Comparison of ENCODE assay signal across 31 cellular contexts in the genomic region with DNA sequence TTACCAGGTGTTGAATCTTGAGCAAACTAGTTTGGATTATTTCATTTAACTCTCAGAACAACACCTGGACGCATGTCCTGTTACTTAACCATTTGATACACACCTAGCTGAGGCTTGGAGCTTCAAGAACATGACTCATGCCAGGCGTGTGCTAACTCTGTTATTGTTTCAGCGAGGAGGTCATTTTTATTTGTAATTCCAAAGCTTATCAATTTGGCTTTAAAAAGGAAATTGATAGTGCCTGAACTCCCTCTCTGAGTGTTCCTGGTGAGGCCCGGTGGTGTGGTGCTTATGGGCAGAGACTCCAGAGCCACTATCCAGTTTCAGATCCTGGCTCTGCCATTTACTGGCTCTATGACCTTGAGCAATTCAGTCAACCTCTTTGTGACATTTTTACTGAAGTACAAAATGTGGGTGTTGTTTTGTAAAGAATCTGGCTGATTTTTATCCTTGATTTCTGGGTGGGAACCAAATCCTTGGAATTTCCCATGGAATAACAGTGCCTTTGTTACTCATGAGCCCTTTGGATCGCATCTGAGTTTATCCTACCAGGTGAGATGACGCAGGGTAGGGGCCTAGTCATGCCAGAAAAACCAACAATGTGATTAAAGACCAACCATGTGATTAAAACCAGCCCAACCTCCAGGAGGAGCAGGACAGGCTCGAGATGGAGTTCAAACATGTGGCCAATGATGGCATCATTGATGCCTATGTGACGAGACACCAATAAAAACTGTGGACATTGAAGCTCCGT.
"Had no signal": no experiment of that assay in that cellular context is flagged by ENCODE, and none has a peak within 500 bp of the region (broad histone marks: within the 10 kb centered on the region; RNA-seq: fewer than 3 reads in every experiment).

No MANE protein-coding gene starts in this region.

- H3K4me3 Mint-ChIP-seq: activated B cell treated with CpG ODN at 0.5 μM for 24 hours; activated CD8-positive, alpha-beta memory T cell treated with anti-CD3 and anti-CD28 coated beads, Interleukin-2, amount 10 ng/mL, durations not matched to agents 7 days and 5 days; activated CD8-positive, alpha-beta T cell treated with anti-CD3 and anti-CD28 coated beads, Interleukin-2, amount 10 ng/mL, durations not matched to agents 7 days and 5 days; activated naive CD4-positive, alpha-beta T cell treated with anti-CD3 and anti-CD28 coated beads, Interleukin-2, amount 50 U/mL, for 24 hours; activated naive CD8-positive, alpha-beta T cell treated with anti-CD3 and anti-CD28 coated beads, Interleukin-2, amount 50 U/mL, for 24 hours; effector memory CD8-positive, alpha-beta T cell; mesothelial cell of epicardium; naive thymus-derived CD8-positive, alpha-beta T cell; neural crest cell; T-helper 17 cell had no signal

- H3K27ac Mint-ChIP-seq: activated B cell treated with CpG ODN at 0.5 μM for 24 hours; activated CD8-positive, alpha-beta memory T cell treated with anti-CD3 and anti-CD28 coated beads, Interleukin-2, amount 10 ng/mL, durations not matched to agents 7 days and 5 days; activated CD8-positive, alpha-beta T cell treated with anti-CD3 and anti-CD28 coated beads, Interleukin-2, amount 10 ng/mL, durations not matched to agents 7 days and 5 days; activated naive CD4-positive, alpha-beta T cell treated with anti-CD3 and anti-CD28 coated beads, Interleukin-2, amount 50 U/mL, for 24 hours; activated naive CD8-positive, alpha-beta T cell treated with anti-CD3 and anti-CD28 coated beads, Interleukin-2, amount 50 U/mL, for 24 hours; activated T-helper 2 cell treated with anti-CD3 and anti-CD28 coated beads, Interferon-gamma antibody, Interleukin-2, Interleukin-4, amounts not matched to agents 10 μg/mL and 5 μg/mL and 100 μg/mL, durations not matched to agents 14 hours and 24 hours and 36 hours; effector memory CD8-positive, alpha-beta T cell; mesothelial cell of epicardium; naive thymus-derived CD8-positive, alpha-beta T cell; T-helper 17 cell had no signal

- H3K9me3 ChIP-seq: testis, transverse colon had no signal

- FAIRE-seq: endothelial cell of umbilical vein had no signal

- H3K4me1 Mint-ChIP-seq: activated B cell treated with CpG ODN at 0.5 μM for 24 hours; activated CD8-positive, alpha-beta memory T cell treated with anti-CD3 and anti-CD28 coated beads, Interleukin-2, amount 10 ng/mL, durations not matched to agents 7 days and 5 days; activated naive CD4-positive, alpha-beta T cell treated with anti-CD3 and anti-CD28 coated beads, Interleukin-2, amount 50 U/mL, for 24 hours; activated naive CD8-positive, alpha-beta T cell treated with anti-CD3 and anti-CD28 coated beads, Interleukin-2, amount 50 U/mL, for 24 hours; naive thymus-derived CD8-positive, alpha-beta T cell; neural crest cell; T-helper 17 cell had no signal

- H3K36me3 ChIP-seq: cardiac muscle cell, heart left ventricle, left ventricle myocardium inferior, spleen, transverse colon had no signal

- H3K4me3 ChIP-seq: cardiac muscle cell, coronary artery, dorsolateral prefrontal cortex, heart left ventricle, left ventricle myocardium inferior, lung, spleen, testis, transverse colon had no signal

- H3K27me3 Mint-ChIP-seq: activated B cell treated with CpG ODN at 0.5 μM for 24 hours; activated naive CD8-positive, alpha-beta T cell treated with anti-CD3 and anti-CD28 coated beads, Interleukin-2, amount 50 U/mL, for 24 hours; effector memory CD8-positive, alpha-beta T cell; T-helper 17 cell had no signal

- H3K36me3 Mint-ChIP-seq: activated CD8-positive, alpha-beta memory T cell treated with anti-CD3 and anti-CD28 coated beads, Interleukin-2, amount 10 ng/mL, durations not matched to agents 7 days and 5 days; activated naive CD4-positive, alpha-beta T cell treated with anti-CD3 and anti-CD28 coated beads, Interleukin-2, amount 50 U/mL, for 24 hours had no signal

- H3K27me3 ChIP-seq: cardiac muscle cell, dorsolateral prefrontal cortex, heart left ventricle, spleen, testis, transverse colon had no signal

- ATAC-seq: activated CD8-positive, alpha-beta memory T cell treated with anti-CD3 and anti-CD28 coated beads, Interleukin-2, amount 10 ng/mL, durations not matched to agents 7 days and 5 days; activated CD8-positive, alpha-beta T cell treated with anti-CD3 and anti-CD28 coated beads, Interleukin-2, amount 10 ng/mL, durations not matched to agents 7 days and 5 days; activated naive CD8-positive, alpha-beta T cell treated with anti-CD3 and anti-CD28 coated beads, Interleukin-2, amount 50 U/mL, for 24 hours; effector memory CD8-positive, alpha-beta T cell; esophagus mucosa; heart left ventricle; naive thymus-derived CD8-positive, alpha-beta T cell; right cardiac atrium; T-helper 17 cell had no signal

- H3K9me3 Mint-ChIP-seq: activated naive CD4-positive, alpha-beta T cell treated with anti-CD3 and anti-CD28 coated beads, Interleukin-2, amount 50 U/mL, for 24 hours had no signal

- H3K4me1 ChIP-seq: heart left ventricle, left ventricle myocardium inferior, parathyroid adenoma, spleen, testis, transverse colon had no signal

- H3K27ac ChIP-seq: cardiac muscle cell, coronary artery, dorsolateral prefrontal cortex, heart left ventricle, left ventricle myocardium inferior, parathyroid adenoma, spleen, testis, transverse colon had no signal

- DNase-seq: activated B cell treated with CpG ODN at 0.5 μM for 24 hours; activated CD4-positive, alpha-beta T cell treated with anti-CD3 and anti-CD28 coated beads, Interleukin-2, amount 50 U/mL, for 1 hour; activated CD8-positive, alpha-beta memory T cell treated with anti-CD3 and anti-CD28 coated beads, Interleukin-2, amount 10 ng/mL, durations not matched to agents 7 days and 5 days; activated CD8-positive, alpha-beta T cell treated with anti-CD3 and anti-CD28 coated beads, Interleukin-2, amount 10 ng/mL, durations not matched to agents 7 days and 5 days; activated naive CD8-positive, alpha-beta T cell treated with anti-CD3 and anti-CD28 coated beads, Interleukin-2, amount 50 U/mL, for 24 hours; activated T-cell treated with anti-CD3 and anti-CD28 coated beads, Interleukin-2, amount 50 U/mL, for 48 hours; amygdala; dorsolateral prefrontal cortex; effector memory CD8-positive, alpha-beta T cell; foreskin fibroblast; heart left ventricle; left ventricle myocardium inferior; naive thymus-derived CD8-positive, alpha-beta T cell; nucleus accumbens; right cardiac atrium; spleen; stimulated activated CD4-positive, alpha-beta T cell treated with anti-CD3 and anti-CD28 coated beads, Interleukin-2, amount 100 ng/mL, for 48 hours; stimulated activated naive CD4-positive, alpha-beta T cell treated with Interleukin-2 at 50 U/mL for 16 hours; T-helper 17 cell; testis; transverse colon had no signal
